8 cellular contexts compared by ENCODE assay signal in genomic region chr14:50397461-50398196, GRCh38. TPM values are rescaled to one million over a fixed set of nuclear protein-coding genes. Genes with fewer than 3 reads are reported as not detected.
A peak's percentile ranks its signal among the peaks of the same experiment; 100 is the strongest.
DNase-seq lines count a peak whose midpoint lies in the region; ATAC-seq and TF ChIP-seq lines count a peak whose summit lies in the region.

No MANE protein-coding gene starts in this region.

- H3K36me3 Mint-ChIP-seq in activated CD8-positive, alpha-beta T cell treated with anti-CD3 and anti-CD28 coated beads, Interleukin-2, amount 10 ng/mL, durations not matched to agents 7 days and 5 days (ENCODE audit: low read depth) = peaks cover 1% of the 10 kb centered on the region

- no peak overlapping the region for H3K27ac Mint-ChIP-seq in activated CD8-positive, alpha-beta T cell treated with anti-CD3 and anti-CD28 coated beads, Interleukin-2, amount 10 ng/mL, durations not matched to agents 7 days and 5 days

- H3K4me1 Mint-ChIP-seq in activated CD8-positive, alpha-beta T cell treated with anti-CD3 and anti-CD28 coated beads, Interleukin-2, amount 10 ng/mL, durations not matched to agents 7 days and 5 days (ENCODE audit: low read depth) = peaks cover 11% of the 10 kb centered on the region

- DNase-seq in AG04450 (ENCODE audit: low read depth, low spot score) (no peak), HFF-Myc (ENCODE audit: extremely low read depth, low read depth) (no peak), Right ventricle myocardium superior (no peak), D341Med (ENCODE audit: low spot score) (no peak)
- DNase-seq in activated CD8-positive, alpha-beta T cell treated with anti-CD3 and anti-CD28 coated beads, Interleukin-2, amount 10 ng/mL, durations not matched to agents 7 days and 5 days = no peak

- H3K27ac ChIP-seq in AG04450 (ENCODE audit: low read depth, low read length) = peak overlapping the region; percentile 13
- peak overlapping the region; percentile 73 for H3K27ac ChIP-seq in rectal smooth muscle tissue (ENCODE audit: low read depth, low read length)

- H3K36me3 ChIP-seq in rectal smooth muscle tissue (ENCODE audit: control insufficient read depth, insufficient read depth, low read length) = no peaks in the 10 kb centered on the region

- peaks cover 12% of the 10 kb centered on the region for H3K4me1 ChIP-seq in rectal smooth muscle tissue (ENCODE audit: control insufficient read depth, insufficient read depth, low read length)

- no peaks in the 10 kb centered on the region for H3K9me3 Mint-ChIP-seq in activated CD8-positive, alpha-beta T cell treated with anti-CD3 and anti-CD28 coated beads, Interleukin-2, amount 10 ng/mL, durations not matched to agents 7 days and 5 days (ENCODE audit: insufficient read depth)

- no peak for ATAC-seq in activated CD8-positive, alpha-beta T cell treated with anti-CD3 and anti-CD28 coated beads, Interleukin-2, amount 10 ng/mL, durations not matched to agents 7 days and 5 days
- ATAC-seq in Right ventricle myocardium superior (ENCODE audit: poor library complexity) (peak; percentile 62), GM21447 (IDR thresholded peaks at IDR 0.05; ENCODE audit: unreplicated experiment) (no peak), HG03135 (IDR thresholded peaks at IDR 0.05; ENCODE audit: unreplicated experiment) (no peak)

- POLR2A ChIA-PET in AG04450 (lab: Yijun Ruan, JAX) = interaction anchor here (1.0 to 1.8 kb wide), 3 partner anchors 45 to 65 kb away, joined by 3 to 5 read pairs (median 3); no protein-coding TSS in a partner anchor
- POLR2A ChIA-PET in activated CD8-positive, alpha-beta T cell treated with anti-CD3 and anti-CD28 coated beads, Interleukin-2, amount 10 ng/mL, durations not matched to agents 7 days and 5 days (lab: Charles Lee) = interaction anchor here (0.6 kb wide), 1 partner anchor 29 kb away, joined by 3 read pairs; no protein-coding TSS in a partner anchor

- TF ChIP-seq CTCF in AG04450 (IDR thresholded peaks at IDR 0.05; ENCODE audit: low read depth, low read length) (no peak), HFF-Myc (IDR thresholded peaks at IDR 0.05; ENCODE audit: low read depth, low read length, missing control alignments) (no peak)

- peaks cover 2% of the 10 kb centered on the region for H3K27me3 Mint-ChIP-seq in activated CD8-positive, alpha-beta T cell treated with anti-CD3 and anti-CD28 coated beads, Interleukin-2, amount 10 ng/mL, durations not matched to agents 7 days and 5 days (ENCODE audit: low read depth)

- intact Hi-C loops in Right ventricle myocardium superior (cut with DNase I) = loop anchor here (10.0 kb wide), 1 partner anchor 73 kb away; no protein-coding TSS in a partner anchor

- H3K4me3 Mint-ChIP-seq in activated CD8-positive, alpha-beta T cell treated with anti-CD3 and anti-CD28 coated beads, Interleukin-2, amount 10 ng/mL, durations not matched to agents 7 days and 5 days = peak overlapping the region; percentile 62

- no peak overlapping the region for H3K9ac ChIP-seq in rectal smooth muscle tissue (ENCODE audit: low read length)

- no peaks in the 10 kb centered on the region for H3K27me3 ChIP-seq in AG04450 (ENCODE audit: control insufficient read depth, insufficient read depth, low read length)
- H3K27me3 ChIP-seq in rectal smooth muscle tissue (ENCODE audit: control insufficient read depth, insufficient read depth, low read length) = no peaks in the 10 kb centered on the region

- no peaks in the 10 kb centered on the region for H3K9me3 ChIP-seq in AG04450 (ENCODE audit: control insufficient read depth, insufficient read depth, low read length)

- H3K4me3 ChIP-seq in AG04450 (ENCODE audit: low read depth, low read length) (peak overlapping the region; percentile 61), HFF-Myc (replicated peaks; ENCODE audit: low read depth, low read length) (peak overlapping the region; percentile 67), rectal smooth muscle tissue (ENCODE audit: low read length) (peak overlapping the region; percentile 78)

- CTCF ChIA-PET in AG04450 (lab: Charles Lee) = interaction anchor here (0.6 kb wide), 1 partner anchor 77 kb away, joined by 3 read pairs; no protein-coding TSS in a partner anchor
- CTCF ChIA-PET in activated CD8-positive, alpha-beta T cell treated with anti-CD3 and anti-CD28 coated beads, Interleukin-2, amount 10 ng/mL, durations not matched to agents 7 days and 5 days (lab: Charles Lee) = interaction anchor here (1.2 to 3.5 kb wide), 4 partner anchors 62 to 83 kb away, joined by 3 to 9 read pairs (median 3); no protein-coding TSS in a partner anchor

RNA-seq across cellular contexts. Expression of gene CDKL1, which starts 0.9 kb away (rescaled TPM):
- polyA plus RNA-seq in AG04450 (2011; rRNA removed) = 8.2 and 20.1 TPM in 2 replicates
- 14.8 and 17.5 TPM in 2 replicates for polyA minus RNA-seq in AG04450 (2011; rRNA and poly(A)+ RNA removed)
- total RNA-seq in activated CD8-positive, alpha-beta T cell treated with anti-CD3 and anti-CD28 coated beads, Interleukin-2, amount 10 ng/mL, durations not matched to agents 7 days and 5 days = 10 to 100 TPM in 1 of 2 experiments, 1 to 10 TPM in 1; 8.1 to 12.0 TPM
- total RNA-seq in Right ventricle myocardium superior = 1.4 TPM
